Comparison of ENCODE assay signal across 1 cellular context in genomic region chr17:50310455-50311111, GRCh38.
A peak's percentile ranks its signal among the peaks of the same experiment; 100 is the strongest.
TF ChIP-seq lines count a peak whose summit lies in the region.

No MANE protein-coding gene starts in this region.

TF ChIP-seq in HepG2, 621 proteins besides CTCF, POLR2A, EP300 and RAD21 (continued from another document):
- TF ChIP-seq STAT6 (CRISPR knock-in tag; IDR thresholded peaks at IDR 0.05; ENCODE audit: borderline replicate concordance), result no peak
- no peak for TF ChIP-seq SOX6 (IDR thresholded peaks at IDR 0.05)
- TF ChIP-seq SOX6 (CRISPR knock-in tag; IDR thresholded peaks at IDR 0.05), result peak; percentile 37; the same call in 1 of the 2 replicates
- no peak for TF ChIP-seq ZNF749 (CRISPR knock-in tag; IDR thresholded peaks at IDR 0.05; ENCODE audit: borderline replicate concordance)
- no peak for TF ChIP-seq MTERF4 (CRISPR knock-in tag; IDR thresholded peaks at IDR 0.05)
- no peak for TF ChIP-seq BATF2 (CRISPR knock-in tag; IDR thresholded peaks at IDR 0.05)
- no peak for TF ChIP-seq MED8 (CRISPR knock-in tag; IDR thresholded peaks at IDR 0.05; ENCODE audit: insufficient replicate concordance)
- TF ChIP-seq ZBTB46 (CRISPR knock-in tag; IDR thresholded peaks at IDR 0.05; ENCODE audit: borderline replicate concordance), result no peak
- no peak for TF ChIP-seq TEAD2 (CRISPR knock-in tag; IDR thresholded peaks at IDR 0.05)
- TF ChIP-seq, protein P1, sequence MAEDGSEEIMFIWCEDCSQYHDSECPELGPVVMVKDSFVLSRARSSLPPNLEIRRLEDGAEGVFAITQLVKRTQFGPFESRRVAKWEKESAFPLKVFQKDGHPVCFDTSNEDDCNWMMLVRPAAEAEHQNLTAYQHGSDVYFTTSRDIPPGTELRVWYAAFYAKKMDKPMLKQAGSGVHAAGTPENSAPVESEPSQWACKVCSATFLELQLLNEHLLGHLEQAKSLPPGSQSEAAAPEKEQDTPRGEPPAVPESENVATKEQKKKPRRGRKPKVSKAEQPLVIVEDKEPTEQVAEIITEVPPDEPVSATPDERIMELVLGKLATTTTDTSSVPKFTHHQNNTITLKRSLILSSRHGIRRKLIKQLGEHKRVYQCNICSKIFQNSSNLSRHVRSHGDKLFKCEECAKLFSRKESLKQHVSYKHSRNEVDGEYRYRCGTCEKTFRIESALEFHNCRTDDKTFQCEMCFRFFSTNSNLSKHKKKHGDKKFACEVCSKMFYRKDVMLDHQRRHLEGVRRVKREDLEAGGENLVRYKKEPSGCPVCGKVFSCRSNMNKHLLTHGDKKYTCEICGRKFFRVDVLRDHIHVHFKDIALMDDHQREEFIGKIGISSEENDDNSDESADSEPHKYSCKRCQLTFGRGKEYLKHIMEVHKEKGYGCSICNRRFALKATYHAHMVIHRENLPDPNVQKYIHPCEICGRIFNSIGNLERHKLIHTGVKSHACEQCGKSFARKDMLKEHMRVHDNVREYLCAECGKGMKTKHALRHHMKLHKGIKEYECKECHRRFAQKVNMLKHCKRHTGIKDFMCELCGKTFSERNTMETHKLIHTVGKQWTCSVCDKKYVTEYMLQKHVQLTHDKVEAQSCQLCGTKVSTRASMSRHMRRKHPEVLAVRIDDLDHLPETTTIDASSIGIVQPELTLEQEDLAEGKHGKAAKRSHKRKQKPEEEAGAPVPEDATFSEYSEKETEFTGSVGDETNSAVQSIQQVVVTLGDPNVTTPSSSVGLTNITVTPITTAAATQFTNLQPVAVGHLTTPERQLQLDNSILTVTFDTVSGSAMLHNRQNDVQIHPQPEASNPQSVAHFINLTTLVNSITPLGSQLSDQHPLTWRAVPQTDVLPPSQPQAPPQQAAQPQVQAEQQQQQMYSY (CRISPR knock-in tag; IDR thresholded peaks at IDR 0.05), result no peak
- TF ChIP-seq SP1 (IDR thresholded peaks at IDR 0.05), result no peak
- no peak for TF ChIP-seq SP1 (CRISPR knock-in tag; IDR thresholded peaks at IDR 0.05)
- TF ChIP-seq ZNF17 (CRISPR knock-in tag; IDR thresholded peaks at IDR 0.05), result no peak
- no peak for TF ChIP-seq MYC (CRISPR knock-in tag; IDR thresholded peaks at IDR 0.05; ENCODE audit: borderline replicate concordance)
- TF ChIP-seq CHD4 (IDR thresholded peaks at IDR 0.05; ENCODE audit: borderline replicate concordance, low read length), result no peak
